ENCODE assay signal across 13 cellular contexts in genomic region chr12:110538869-110539622, GRCh38. TPM values are rescaled to one million over a fixed set of nuclear protein-coding genes. Genes with fewer than 3 reads are reported as not detected.
DNase-seq lines count a peak whose midpoint lies in the region; ATAC-seq and TF ChIP-seq lines count a peak whose summit lies in the region.
"Had no signal": no experiment of that assay in that cellular context is flagged by ENCODE, and none has a peak within 500 bp of the region (broad histone marks: within the 10 kb centered on the region; RNA-seq: fewer than 3 reads in every experiment).

No MANE protein-coding gene starts in this region.

- H3K4me3 Mint-ChIP-seq in MCF 10A (ENCODE audit: unreplicated experiment), result peak overlapping the region; percentile 38
- H3K4me3 Mint-ChIP-seq in chondrocyte (ENCODE audit: unreplicated experiment), result no peak overlapping the region
- no peak overlapping the region for H3K4me3 Mint-ChIP-seq in memory B cell
- H3K4me3 Mint-ChIP-seq: naive B cell, WTC11 had no signal

- H3K9ac ChIP-seq in mammary epithelial cell (ENCODE audit: insufficient read depth, low read length), result no peak overlapping the region

- H3K27ac ChIP-seq in mammary epithelial cell (ENCODE audit: insufficient read depth, low read depth, low read length), result no peak overlapping the region
- peak overlapping the region; percentile 9 to 76 for H3K27ac ChIP-seq in tibial artery
- peak overlapping the region in 1 of 2 donors; percentile 8 for H3K27ac ChIP-seq in aorta (ENCODE audit: low read depth in 1 of 2, low read length in 2 of 2)

- peaks cover 51% of the 10 kb centered on the region for H3K4me1 Mint-ChIP-seq in MCF 10A (ENCODE audit: insufficient read depth, unreplicated experiment)
- H3K4me1 Mint-ChIP-seq in chondrocyte (ENCODE audit: low read depth), result peaks cover 57% of the 10 kb centered on the region
- H3K4me1 Mint-ChIP-seq in memory B cell, result peaks cover 16% of the 10 kb centered on the region

- no peaks in the 10 kb centered on the region for H3K9me3 Mint-ChIP-seq in MCF 10A (ENCODE audit: unreplicated experiment)
- H3K9me3 Mint-ChIP-seq in chondrocyte (ENCODE audit: low read depth), result no peaks in the 10 kb centered on the region
- H3K9me3 Mint-ChIP-seq in memory B cell, result no peaks in the 10 kb centered on the region
- H3K9me3 Mint-ChIP-seq: naive B cell, WTC11 had no signal

- H3K4me3 ChIP-seq in mammary epithelial cell (replicated peaks in 1 of 3; ENCODE audit: insufficient read depth in 1 of 3, low read depth in 2 of 3, low read length in 3 of 3), result no peak overlapping the region
- no peak overlapping the region for H3K4me3 ChIP-seq in tibial artery
- H3K4me3 ChIP-seq in aorta (ENCODE audit: low read length in 2 of 2), result no peak overlapping the region

- H3K4me2 ChIP-seq in mammary epithelial cell (ENCODE audit: insufficient read depth, low read depth, low read length), result no peak overlapping the region

- H2AFZ ChIP-seq in mammary epithelial cell (ENCODE audit: low read depth, low read length), result no peak overlapping the region

- BruUV-seq in MCF 10A (replicated peaks; lab: Mats Ljungman, UMichigan) (no TSS peak), mammary epithelial cell (replicated peaks; lab: Mats Ljungman, UMichigan) (no TSS peak)

- in situ Hi-C loops in mammary epithelial cell (cut with MboI; ENCODE audit: low sequenced_read_pairs in 2 of 2), result no loop called here

- H3K9me3 ChIP-seq in mammary epithelial cell (replicated peaks; ENCODE audit: insufficient read depth, low read length), result no peaks in the 10 kb centered on the region
- H3K9me3 ChIP-seq in tibial artery, result no peaks in the 10 kb centered on the region
- no peaks in the 10 kb centered on the region for H3K9me3 ChIP-seq in aorta (ENCODE audit: control insufficient read depth, low read length)

- H3K4me1 ChIP-seq in mammary epithelial cell (ENCODE audit: insufficient read depth, low read length) (peaks cover 37% of the 10 kb centered on the region), tibial artery (peaks cover 0 to 61% (median 42%) of the 10 kb centered on the region in 4 donors), aorta (ENCODE audit: control insufficient read depth in 1 of 2, insufficient read depth in 2 of 2, low read length in 2 of 2) (peaks cover 0 to 1% of the 10 kb centered on the region in 2 donors)

- ATAC-seq in memory B cell (ENCODE audit: low read depth), result no peak
- ATAC-seq in GM18519 (IDR thresholded peaks at IDR 0.05; ENCODE audit: low FRiP score, unreplicated experiment), result no peak
- ATAC-seq in aorta (ENCODE audit: low FRiP score), result no peak
- ATAC-seq: SK-N-SH treated with all-trans-retinoic acid at 6 μM for 48 hours, WTC11 had no signal

- CTCF ChIA-PET in MCF 10A (lab: Yijun Ruan, JAX) (interaction anchor here (0.5 to 3.8 kb wide), 6 partner anchors 10 to 72 kb away, joined by 3 to 21 read pairs (median 5); no protein-coding TSS in a partner anchor), mammary epithelial cell (lab: Charles Lee; ENCODE audit: low non-redundant PET) (no interaction called here)

- H3K27me3 Mint-ChIP-seq in MCF 10A (ENCODE audit: insufficient read depth, unreplicated experiment) (no peaks in the 10 kb centered on the region), chondrocyte (ENCODE audit: low read depth) (no peaks in the 10 kb centered on the region), memory B cell (no peaks in the 10 kb centered on the region)
- H3K27me3 Mint-ChIP-seq: naive B cell had no signal

- H3K36me3 Mint-ChIP-seq in MCF 10A (ENCODE audit: insufficient read depth, unreplicated experiment), result peaks cover 100% of the 10 kb centered on the region
- peaks cover 8% of the 10 kb centered on the region for H3K36me3 Mint-ChIP-seq in chondrocyte (ENCODE audit: low read depth)
- H3K36me3 Mint-ChIP-seq in memory B cell, result peaks cover 23% of the 10 kb centered on the region

- dilution Hi-C loops in mammary epithelial cell (cut with HindIII; ENCODE audit: low sequenced_read_pairs), result no loop called here

- peak overlapping the region; percentile 73 for H3K27ac Mint-ChIP-seq in MCF 10A (ENCODE audit: low read depth, unreplicated experiment)
- peak overlapping the region; percentile 1 for H3K27ac Mint-ChIP-seq in chondrocyte (ENCODE audit: unreplicated experiment)
- peak overlapping the region; percentile 3 for H3K27ac Mint-ChIP-seq in memory B cell
- H3K27ac Mint-ChIP-seq: WTC11 had no signal

- H3K36me3 ChIP-seq in mammary epithelial cell (ENCODE audit: insufficient read depth, low read length) (peaks cover 20% of the 10 kb centered on the region), tibial artery (peaks cover 0 to 18% (median 18%) of the 10 kb centered on the region in 3 donors), aorta (ENCODE audit: control insufficient read depth in 1 of 2, insufficient read depth in 2 of 2, low read length in 1 of 2) (no peaks in the 10 kb centered on the region)

- TF ChIP-seq CTCF in MCF 10A (IDR thresholded peaks at IDR 0.05; ENCODE audit: unreplicated experiment), result no peak
- TF ChIP-seq CTCF in mammary epithelial cell (conservative IDR thresholded peaks at IDR 0.05 in 1 of 2, IDR thresholded peaks at IDR 0.05 in 1 of 2; ENCODE audit: extremely low read depth in 1 of 2, insufficient read depth in 1 of 2, low read depth in 1 of 2, low read length in 2 of 2), result no peak
- TF ChIP-seq CTCF in chondrocyte (IDR thresholded peaks at IDR 0.05), result no peak
- no peak for TF ChIP-seq CTCF in tibial artery (IDR thresholded peaks at IDR 0.05)
- TF ChIP-seq CTCF in GM10266 (IDR thresholded peaks at IDR 0.05; ENCODE audit: control insufficient read depth, insufficient read depth, low read depth, missing control alignments), result no peak

- intact Hi-C loops in MCF 10A (cut with micrococcal nuclease), result loop anchor here (5.0 kb wide), 1 partner anchor 38 kb away; no protein-coding TSS in a partner anchor
- intact Hi-C loops in mammary epithelial cell (cut with micrococcal nuclease), result no loop called here
- intact Hi-C loops in tibial artery (cut with DNase I; ENCODE audit: low total_unique reads), result no loop called here
- intact Hi-C loops in aorta (cut with DNase I), result loop anchor here in 1 of 2 donors (5.0 kb wide), 1 partner anchor 43 kb away; the partner anchor contains the start of gene PPTC7

- no peaks in the 10 kb centered on the region for H4K20me1 ChIP-seq in mammary epithelial cell (ENCODE audit: insufficient read depth, low read length)

- peaks cover 73% of the 10 kb centered on the region for H3K79me2 ChIP-seq in mammary epithelial cell (ENCODE audit: insufficient read depth, low read length)

- POLR2A ChIA-PET in MCF 10A (lab: Yijun Ruan, JAX), result interaction anchor here (0.6 to 14.4 kb wide), 18 partner anchors 9 to 89 kb away, joined by 3 to 351 read pairs (median 5); partner anchors contain the start of genes ARPC3, FAM216A and GPN3

- 99% methylated on average over 5 of the region's 5 CpGs for WGBS in mammary epithelial cell (ENCODE audit: low coverage, missing lambda C conversion rate)
- 90% methylated on average over 5 of the region's 5 CpGs for WGBS in aorta, 2 donors

- DNase-seq in MCF 10A (ENCODE audit: unreplicated experiment) (no peak), mammary epithelial cell (no peak), chondrocyte (ENCODE audit: low spot score) (no peak), memory B cell (ENCODE audit: low spot score in 2 of 2) (no peak), tibial artery (no peak), GM10266 (ENCODE audit: extremely low spot score) (no peak), aorta (no peak)
- DNase-seq: DMS153, naive B cell, NCI-H187 had no signal

- no peaks in the 10 kb centered on the region for H3K27me3 ChIP-seq in mammary epithelial cell (ENCODE audit: insufficient read depth, low read length)
- no peaks in the 10 kb centered on the region for H3K27me3 ChIP-seq in tibial artery
- H3K27me3 ChIP-seq in aorta (ENCODE audit: control insufficient read depth in 1 of 2, insufficient read depth in 2 of 2, low read length in 1 of 2), result no peaks in the 10 kb centered on the region

RNA-seq across cellular contexts. Expression of gene RAD9B, which starts 36.9 kb away (rescaled TPM):
- total RNA-seq in MCF 10A (2022) (1.0 and 1.5 TPM in 2 replicates), mammary epithelial cell (1 to 10 TPM; 1.1 to 2.5 TPM), chondrocyte (0.27 to 0.54 TPM (median 0.39 TPM) in 3 replicates), aorta (1 to 10 TPM in 1 of 2 donors, under 1 TPM in 1; 0.57 to 2.2 TPM)
- polyA plus RNA-seq in mammary epithelial cell (0.27 TPM), aorta (1 to 10 TPM in 1 of 2 donors, not detected in 1; 2.2 TPM)
- polyA minus RNA-seq in mammary epithelial cell, result 0.57 TPM

RNA-seq across cellular contexts. Expression of gene VPS29, which starts 37.1 kb away (rescaled TPM):
- total RNA-seq in MCF 10A (2022) (125 and 131 TPM in 2 replicates), mammary epithelial cell (100 to 1,000 TPM in 1 of 2 donors, 10 to 100 TPM in 1; 56.3 to 130 TPM), chondrocyte (83.0 to 93.9 TPM (median 90.4 TPM) in 3 replicates), aorta (100 to 1,000 TPM in 1 of 2 donors, 10 to 100 TPM in 1; 99.6 to 122 TPM)
- polyA plus RNA-seq in mammary epithelial cell (152 TPM), aorta (100 to 1,000 TPM; 222 to 223 TPM)
- 39.9 TPM for polyA minus RNA-seq in mammary epithelial cell

RNA-seq across cellular contexts. Expression of gene PPTC7, which starts 44.1 kb away (rescaled TPM):
- total RNA-seq in MCF 10A (2022), result 32.0 and 36.5 TPM in 2 replicates
- 10 to 100 TPM; 17.7 to 26.5 TPM for total RNA-seq in mammary epithelial cell
- polyA plus RNA-seq in mammary epithelial cell, result 18.2 TPM
- polyA minus RNA-seq in mammary epithelial cell, result 12.5 TPM
- 10.9 to 15.3 TPM (median 13.9 TPM) in 3 replicates for total RNA-seq in chondrocyte
- 10 to 100 TPM; 17.1 to 21.8 TPM for total RNA-seq in aorta
- polyA plus RNA-seq in aorta, result 1 to 10 TPM; 8.5 to 9.5 TPM

Comparison
In these comparisons a context has a peak if more than half of its experiments do, and no peak if none do; other contexts are left out.
1. H3K27ac Mint-ChIP-seq: peak in every context shown above with its lines; median percentile 73 in MCF 10A; 3 in memory B cell; 1 in chondrocyte.